27 cellular contexts compared by ENCODE assay signal in the genomic region with DNA sequence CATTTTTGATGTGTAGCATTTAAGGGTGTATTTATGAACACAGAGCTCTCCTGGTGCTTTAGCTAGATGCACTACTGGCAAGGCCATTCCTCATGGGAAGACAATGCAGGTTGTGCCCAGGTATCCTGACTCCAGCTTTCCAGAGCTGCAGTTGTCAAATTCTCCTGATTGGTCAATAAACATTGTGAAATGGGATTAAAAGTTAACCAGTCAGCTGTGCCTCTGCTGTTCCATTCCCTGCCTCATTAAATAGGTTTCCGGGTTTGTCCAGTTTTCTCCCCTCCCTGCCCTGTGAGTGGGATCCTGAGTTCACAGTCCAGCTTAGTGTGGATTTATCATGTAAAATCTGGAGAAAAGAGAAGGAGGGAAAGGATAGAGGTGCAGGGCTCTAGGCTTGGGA.
"Had no signal": no experiment of that assay in that cellular context is flagged by ENCODE, and none has a peak within 500 bp of the region (broad histone marks: within the 10 kb centered on the region; RNA-seq: fewer than 3 reads in every experiment).

No MANE protein-coding gene starts in this region.

- H3K9me3 Mint-ChIP-seq: activated T-cell treated with anti-CD3 and anti-CD28 coated beads, Interleukin-2, amount 50 U/mL, for 24 hours; activated T-helper 2 cell treated with anti-CD3 and anti-CD28 coated beads, Interferon-gamma antibody, Interleukin-2, Interleukin-4, amounts not matched to agents 10 μg/mL and 5 μg/mL and 100 μg/mL, durations not matched to agents 14 hours and 24 hours and 36 hours; endodermal cell; WTC11 had no signal

- H3K27ac Mint-ChIP-seq: activated naive CD8-positive, alpha-beta T cell; activated T-cell treated with anti-CD3 and anti-CD28 coated beads, Interleukin-2, amount 50 U/mL, for 24 hours; activated T-helper 2 cell treated with anti-CD3 and anti-CD28 coated beads, Interferon-gamma antibody, Interleukin-2, Interleukin-4, amounts not matched to agents 10 μg/mL and 5 μg/mL and 100 μg/mL, durations not matched to agents 14 hours and 24 hours and 36 hours; endodermal cell; mesothelial cell of epicardium; natural killer cell; WTC11 had no signal

- H3K4me1 Mint-ChIP-seq: endodermal cell, mesothelial cell of epicardium, natural killer cell, WTC11 had no signal

- H3K27ac ChIP-seq: adrenal gland, ascending aorta, breast epithelium, coronary artery, gastroesophageal sphincter, heart right ventricle, left ventricle myocardium inferior, parathyroid adenoma, thoracic aorta had no signal

- H3K4me3 ChIP-seq: adrenal gland, ascending aorta, breast epithelium, coronary artery, gastroesophageal sphincter, heart right ventricle, left ventricle myocardium inferior, smooth muscle cell, thoracic aorta had no signal

- ATAC-seq: gastroesophageal sphincter, heart right ventricle, natural killer cell, sciatic nerve, WTC11 had no signal

- H3K4me1 ChIP-seq: adrenal gland, ascending aorta, breast epithelium, gastroesophageal sphincter, heart right ventricle, left ventricle myocardium inferior, parathyroid adenoma had no signal

- H3K4me3 Mint-ChIP-seq: activated naive CD8-positive, alpha-beta T cell; activated T-cell treated with anti-CD3 and anti-CD28 coated beads, Interleukin-2, amount 50 U/mL, for 24 hours; endodermal cell; mesothelial cell of epicardium; natural killer cell; WTC11 had no signal

- H3K36me3 ChIP-seq: adrenal gland, ascending aorta, breast epithelium, gastroesophageal sphincter, heart right ventricle, left ventricle myocardium inferior, thoracic aorta had no signal

- H3K27me3 ChIP-seq: adrenal gland, ascending aorta had no signal

- H3K36me3 Mint-ChIP-seq: activated naive CD8-positive, alpha-beta T cell; mesothelial cell of epicardium; natural killer cell; WTC11 had no signal

- DNase-seq: activated CD4-positive, alpha-beta T cell treated with anti-CD3 and anti-CD28 coated beads, Interleukin-2, amount 50 U/mL, for 4 hours; activated CD8-positive, alpha-beta memory T cell treated with anti-CD3 and anti-CD28 coated beads for 24 hours; activated CD8-positive, alpha-beta memory T cell treated with anti-CD3 and anti-CD28 coated beads, Interleukin-2, amount 50 U/mL, for 4 hours; activated naive CD4-positive, alpha-beta T cell; activated T-cell treated with anti-CD3 and anti-CD28 coated beads, Interleukin-2, amount 50 U/mL, for 24 hours; adrenal gland; endodermal cell; heart right ventricle; left ventricle myocardium inferior; mammary epithelial cell; natural killer cell; stimulated activated CD4-positive, alpha-beta T cell treated with anti-CD3 and anti-CD28 coated beads, Interleukin-15, amount 100 ng/mL, for 24 hours; stimulated activated CD4-positive, alpha-beta T cell treated with anti-CD3 and anti-CD28 coated beads, Interleukin-2, amount 100 ng/mL, for 48 hours; stimulated activated naive CD4-positive, alpha-beta T cell; T-helper 9 cell had no signal

- H3K9me3 ChIP-seq: adrenal gland, ascending aorta, breast epithelium, gastroesophageal sphincter, heart right ventricle, left ventricle myocardium inferior, thoracic aorta had no signal
